ENCODE assay signal across 17 cellular contexts in genomic region chr6:95636552-95637376, GRCh38. TPM values are rescaled to one million over a fixed set of nuclear protein-coding genes. Genes with fewer than 3 reads are reported as not detected.
DNase-seq lines count a peak whose midpoint lies in the region; ATAC-seq and TF ChIP-seq lines count a peak whose summit lies in the region.
"Had no signal": no experiment of that assay in that cellular context is flagged by ENCODE, and none has a peak within 500 bp of the region (broad histone marks: within the 10 kb centered on the region; RNA-seq: fewer than 3 reads in every experiment).

No MANE protein-coding gene starts in this region.

- TF ChIP-seq CTCF in GM23338 (conservative IDR thresholded peaks at IDR 0.05; ENCODE audit: low read depth in 2 of 2): no peak
- no peak for TF ChIP-seq CTCF in chondrocyte (IDR thresholded peaks at IDR 0.05)
- no peak for TF ChIP-seq CTCF in nephron progenitor cell (IDR thresholded peaks at IDR 0.05)
- no peak for TF ChIP-seq CTCF in foreskin keratinocyte (conservative IDR thresholded peaks at IDR 0.05)

- ATAC-seq in GM23338 (peak; percentile 24; the same call in 1 of the 3 replicates), GM21528 (IDR thresholded peaks at IDR 0.05; ENCODE audit: low FRiP score, unreplicated experiment) (no peak), foreskin keratinocyte (no peak)
- ATAC-seq in stimulated activated naive CD8-positive, alpha-beta T cell treated with anti-CD3 and anti-CD28 coated beads, Interleukin-15, amount 100 ng/mL, for 72 hours: peak; percentile 33
- ATAC-seq: Panc1, Right ventricle myocardium inferior had no signal

- DNase-seq in GM23338 (ENCODE audit: low spot score): no peak
- DNase-seq in chondrocyte (ENCODE audit: low spot score): peak; percentile 59
- peak; percentile 35 for DNase-seq in nephron progenitor cell
- no peak for DNase-seq in stimulated activated naive CD8-positive, alpha-beta T cell treated with anti-CD3 and anti-CD28 coated beads, Interleukin-15, amount 100 ng/mL, for 72 hours
- DNase-seq in NCI-H1436 treated with DMSO at 0.1 percent for 48 hours (lab: John Stamatoyannopoulos, UW): no peak
- DNase-seq in foreskin keratinocyte: no peak
- DNase-seq: ACHN; Caco-2; CD4-positive, CD25-positive, alpha-beta regulatory T cell; DMS153; GM23248; NCI-H2029; NCI-H510A had no signal

- H3K4me3 Mint-ChIP-seq in GM23338: no peak overlapping the region
- no peak overlapping the region for H3K4me3 Mint-ChIP-seq in chondrocyte (ENCODE audit: unreplicated experiment)
- no peak overlapping the region for H3K4me3 Mint-ChIP-seq in nephron progenitor cell
- no peak overlapping the region for H3K4me3 Mint-ChIP-seq in stimulated activated naive CD8-positive, alpha-beta T cell treated with anti-CD3 and anti-CD28 coated beads, Interleukin-15, amount 100 ng/mL, for 72 hours
- H3K4me3 Mint-ChIP-seq: CD4-positive, CD25-positive, alpha-beta regulatory T cell had no signal

- peaks cover 14% of the 10 kb centered on the region for H3K4me1 ChIP-seq in GM23338 (ENCODE audit: insufficient read depth)
- H3K4me1 ChIP-seq in foreskin keratinocyte: no peaks in the 10 kb centered on the region
- H3K4me1 ChIP-seq: Caco-2 had no signal

- H3K9me2 ChIP-seq in GM23338 (ENCODE audit: insufficient read depth): no peaks in the 10 kb centered on the region

- H3K27ac ChIP-seq in GM23338 (ENCODE audit: low read depth) (no peak overlapping the region), foreskin keratinocyte (no peak overlapping the region)
- H3K27ac ChIP-seq: GM23248, HL-60 had no signal

- H4K20me1 ChIP-seq in GM23338 (replicated peaks; ENCODE audit: insufficient read depth): no peaks in the 10 kb centered on the region

- H3K79me2 ChIP-seq in GM23338 (replicated peaks; ENCODE audit: insufficient read depth): no peaks in the 10 kb centered on the region

- H3K27me3 ChIP-seq in GM23338 (ENCODE audit: insufficient read depth) (no peaks in the 10 kb centered on the region), foreskin keratinocyte (no peaks in the 10 kb centered on the region)

- H3K27ac Mint-ChIP-seq in GM23338 (no peak overlapping the region), chondrocyte (ENCODE audit: unreplicated experiment) (no peak overlapping the region), nephron progenitor cell (no peak overlapping the region)
- no peak overlapping the region for H3K27ac Mint-ChIP-seq in stimulated activated naive CD8-positive, alpha-beta T cell treated with anti-CD3 and anti-CD28 coated beads, Interleukin-15, amount 100 ng/mL, for 72 hours
- H3K27ac Mint-ChIP-seq: CD4-positive, CD25-positive, alpha-beta regulatory T cell had no signal

- H3F3A ChIP-seq in GM23338 (replicated peaks; ENCODE audit: low read depth): no peaks in the 10 kb centered on the region

- H3K4me1 Mint-ChIP-seq in GM23338 (peaks cover 15% of the 10 kb centered on the region), chondrocyte (ENCODE audit: low read depth) (no peaks in the 10 kb centered on the region), nephron progenitor cell (no peaks in the 10 kb centered on the region)
- no peaks in the 10 kb centered on the region for H3K4me1 Mint-ChIP-seq in stimulated activated naive CD8-positive, alpha-beta T cell treated with anti-CD3 and anti-CD28 coated beads, Interleukin-15, amount 100 ng/mL, for 72 hours
- H3K4me1 Mint-ChIP-seq: CD4-positive, CD25-positive, alpha-beta regulatory T cell had no signal

- H3K36me3 Mint-ChIP-seq in GM23338 (ENCODE audit: low read depth) (peaks cover 11% of the 10 kb centered on the region), chondrocyte (ENCODE audit: low read depth) (no peaks in the 10 kb centered on the region), nephron progenitor cell (ENCODE audit: low read depth) (peaks cover 5% of the 10 kb centered on the region)
- H3K36me3 Mint-ChIP-seq: CD4-positive, CD25-positive, alpha-beta regulatory T cell had no signal

- peak overlapping the region; percentile 47; the same call in 1 of the 2 replicates for H2AFZ ChIP-seq in GM23338

- no peaks in the 10 kb centered on the region for H3K36me3 ChIP-seq in GM23338 (ENCODE audit: insufficient read depth)

- no peaks in the 10 kb centered on the region for H3K27me3 Mint-ChIP-seq in GM23338 (ENCODE audit: insufficient read depth, low read depth, poor library complexity)
- peaks cover 5% of the 10 kb centered on the region for H3K27me3 Mint-ChIP-seq in chondrocyte (ENCODE audit: low read depth)
- H3K27me3 Mint-ChIP-seq in nephron progenitor cell (ENCODE audit: low read depth, poor library complexity): peaks cover 7% of the 10 kb centered on the region
- no peaks in the 10 kb centered on the region for H3K27me3 Mint-ChIP-seq in stimulated activated naive CD8-positive, alpha-beta T cell treated with anti-CD3 and anti-CD28 coated beads, Interleukin-15, amount 100 ng/mL, for 72 hours

- no peak overlapping the region for H3K4me3 ChIP-seq in GM23338
- H3K4me3 ChIP-seq: GM23248 had no signal

- H3K4me2 ChIP-seq in GM23338: no peak overlapping the region

- H3K9me3 Mint-ChIP-seq in GM23338 (peaks cover 19% of the 10 kb centered on the region), chondrocyte (ENCODE audit: low read depth) (peaks cover 3% of the 10 kb centered on the region), nephron progenitor cell (peaks cover 20% of the 10 kb centered on the region)
- H3K9me3 Mint-ChIP-seq in stimulated activated naive CD8-positive, alpha-beta T cell treated with anti-CD3 and anti-CD28 coated beads, Interleukin-15, amount 100 ng/mL, for 72 hours: peaks cover 0 to 12% of the 10 kb centered on the region in 2 donors

TF ChIP-seq in GM23338, 12 proteins besides CTCF, POLR2A, EP300 and RAD21:
- TF ChIP-seq EZH2 (IDR thresholded peaks at IDR 0.05; ENCODE audit: low read depth, unreplicated experiment): no peak

RNA-seq across cellular contexts. Expression of gene MANEA, which starts 59.4 kb away (rescaled TPM):
- 9.8 and 14.6 TPM in 2 replicates for total RNA-seq in GM23338 (2014; rRNA removed; shearing (Covaris generic))
- polyA plus RNA-seq in GM23338 (2016; fragmentation: Nextera tagmentation; extraction: Ambion mirVana) (4.8 and 5.5 TPM in 2 replicates), foreskin keratinocyte (2.9 and 4.6 TPM in 2 replicates)
- total RNA-seq in chondrocyte (9.8 to 17.7 TPM (median 12.0 TPM) in 3 replicates), foreskin keratinocyte (14.2 and 17.5 TPM in 2 replicates)

Comparison
In these comparisons a context has a peak if more than half of its experiments do, and no peak if none do; other contexts are left out.
1. ATAC-seq: peak in GM23338 (single experiment) and stimulated activated naive CD8-positive, alpha-beta T cell treated with anti-CD3 and anti-CD28 coated beads, Interleukin-15, amount 100 ng/mL, for 72 hours (single experiment); none in GM21528 (single experiment) and foreskin keratinocyte (single experiment).
2. DNase-seq: peak in chondrocyte (single experiment) and nephron progenitor cell (single experiment); none in GM23338 (single experiment), stimulated activated naive CD8-positive, alpha-beta T cell treated with anti-CD3 and anti-CD28 coated beads, Interleukin-15, amount 100 ng/mL, for 72 hours (0 of 2), NCI-H1436 treated with DMSO at 0.1 percent for 48 hours (single experiment) and foreskin keratinocyte (0 of 2).